17 cellular contexts compared by ENCODE assay signal in the genomic region with DNA sequence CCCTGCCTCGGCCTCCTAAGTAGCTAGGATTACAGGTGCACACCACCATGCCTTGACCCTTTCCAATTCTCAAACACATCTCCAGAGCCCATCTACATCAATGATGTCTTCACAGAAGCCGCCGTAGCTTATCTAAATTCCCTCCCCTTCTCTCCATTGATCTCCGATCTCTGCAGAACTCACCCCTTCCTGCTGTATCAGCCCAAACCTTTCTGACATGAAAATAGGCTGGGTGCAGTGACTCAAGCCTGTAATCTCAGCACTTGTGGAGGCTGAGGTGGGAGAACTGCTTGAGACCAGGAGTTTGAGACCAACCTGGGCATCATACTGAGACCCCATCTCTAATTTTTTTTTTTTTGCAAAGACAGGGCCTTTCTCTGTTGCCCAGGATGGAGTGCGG.
"Had no signal": no experiment of that assay in that cellular context is flagged by ENCODE, and none has a peak within 500 bp of the region (broad histone marks: within the 10 kb centered on the region; RNA-seq: fewer than 3 reads in every experiment).

No MANE protein-coding gene starts in this region.

- H3K27ac Mint-ChIP-seq: stimulated activated memory B cell treated with anti-CD40 and anti-IgM and Interleukin-4, amounts not matched to agents 10 μg/mL and 1 μg/mL and 100 μg/mL, for 72 hours; type B pancreatic cell; WTC11 had no signal

- H3K36me3 Mint-ChIP-seq: natural killer cell, type B pancreatic cell, WTC11 had no signal

- ATAC-seq: gastroesophageal sphincter; natural killer cell; sciatic nerve; stimulated activated memory B cell treated with anti-CD40 and anti-IgM and Interleukin-4, amounts not matched to agents 10 μg/mL and 1 μg/mL and 100 μg/mL, for 72 hours; WTC11 had no signal

- H3K9me3 Mint-ChIP-seq: natural killer cell; stimulated activated memory B cell treated with anti-CD40 and anti-IgM and Interleukin-4, amounts not matched to agents 10 μg/mL and 1 μg/mL and 100 μg/mL, for 72 hours; type B pancreatic cell; WTC11 had no signal

- H3K27me3 Mint-ChIP-seq: stimulated activated memory B cell treated with anti-CD40 and anti-IgM and Interleukin-4, amounts not matched to agents 10 μg/mL and 1 μg/mL and 100 μg/mL, for 72 hours; type B pancreatic cell had no signal

- H3K4me3 Mint-ChIP-seq: natural killer cell; stimulated activated memory B cell treated with anti-CD40 and anti-IgM and Interleukin-4, amounts not matched to agents 10 μg/mL and 1 μg/mL and 100 μg/mL, for 72 hours; type B pancreatic cell; WTC11 had no signal

- DNase-seq: activated CD4-positive, alpha-beta T cell treated with anti-CD3 and anti-CD28 coated beads for 48 hours; amygdala; cortex of kidney; head of caudate nucleus; left ventricle myocardium inferior; midbrain; natural killer cell; SIG-M5; SK-N-SH; small intestine; stimulated activated CD4-positive, alpha-beta T cell treated with anti-CD3 and anti-CD28 coated beads, Interleukin-2, amount 100 ng/mL, for 24 hours; T-helper 9 cell had no signal

- H3K4me1 Mint-ChIP-seq: WTC11 had no signal
